ENCODE assay signal across 1 cellular context in the genomic region with DNA sequence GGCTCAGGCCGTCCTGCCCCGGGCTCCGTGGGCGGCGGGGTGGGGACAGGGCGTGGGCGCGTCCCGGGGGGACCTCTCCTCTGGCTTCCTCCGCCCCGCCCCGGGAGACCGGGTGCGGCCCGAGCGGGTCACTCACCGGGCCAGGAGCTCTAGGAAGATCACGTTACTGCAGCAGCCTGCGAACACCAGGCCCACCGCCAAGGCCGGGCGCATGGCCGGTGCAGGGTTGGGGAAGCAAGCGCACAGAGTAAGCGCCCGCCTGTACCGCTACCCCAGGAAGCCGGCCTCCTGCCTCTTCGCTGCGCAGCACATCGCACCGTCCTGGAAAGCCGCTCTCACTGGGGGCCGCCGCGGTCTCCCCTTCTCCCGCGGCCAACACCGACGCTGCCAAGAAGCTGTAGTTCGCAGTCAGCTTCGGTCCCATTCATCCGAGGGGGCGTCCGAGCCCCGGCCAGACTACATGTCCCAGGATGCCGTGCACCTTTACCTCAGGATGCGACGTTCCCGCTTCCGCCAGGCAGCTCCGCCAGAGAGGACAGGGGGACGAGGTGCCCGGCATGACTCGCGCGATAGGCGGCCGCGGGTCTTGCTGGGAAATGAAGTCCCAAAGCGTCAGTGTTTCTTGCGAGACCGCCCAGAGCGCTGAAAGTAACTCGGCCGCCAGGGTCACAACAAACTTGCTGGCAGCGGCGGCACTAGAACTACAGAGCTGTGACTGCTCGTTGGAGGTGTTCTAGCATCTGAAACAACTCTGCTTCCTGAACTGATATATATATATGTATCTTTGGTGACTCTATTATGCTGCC.
TF ChIP-seq lines count a peak whose summit lies in the region.

A gene with protein sequence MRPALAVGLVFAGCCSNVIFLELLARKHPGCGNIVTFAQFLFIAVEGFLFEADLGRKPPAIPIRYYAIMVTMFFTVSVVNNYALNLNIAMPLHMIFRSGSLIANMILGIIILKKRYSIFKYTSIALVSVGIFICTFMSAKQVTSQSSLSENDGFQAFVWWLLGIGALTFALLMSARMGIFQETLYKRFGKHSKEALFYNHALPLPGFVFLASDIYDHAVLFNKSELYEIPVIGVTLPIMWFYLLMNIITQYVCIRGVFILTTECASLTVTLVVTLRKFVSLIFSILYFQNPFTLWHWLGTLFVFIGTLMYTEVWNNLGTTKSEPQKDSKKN (minus strand): TSS at position 392 of the 806 bp plus-strand sequence. CDS start 179 bp downstream, at position 213.

TF ChIP-seq in HepG2, 621 proteins besides CTCF, POLR2A, EP300 and RAD21 (continued from another document and continues in another):
- TF ChIP-seq, protein P1, sequence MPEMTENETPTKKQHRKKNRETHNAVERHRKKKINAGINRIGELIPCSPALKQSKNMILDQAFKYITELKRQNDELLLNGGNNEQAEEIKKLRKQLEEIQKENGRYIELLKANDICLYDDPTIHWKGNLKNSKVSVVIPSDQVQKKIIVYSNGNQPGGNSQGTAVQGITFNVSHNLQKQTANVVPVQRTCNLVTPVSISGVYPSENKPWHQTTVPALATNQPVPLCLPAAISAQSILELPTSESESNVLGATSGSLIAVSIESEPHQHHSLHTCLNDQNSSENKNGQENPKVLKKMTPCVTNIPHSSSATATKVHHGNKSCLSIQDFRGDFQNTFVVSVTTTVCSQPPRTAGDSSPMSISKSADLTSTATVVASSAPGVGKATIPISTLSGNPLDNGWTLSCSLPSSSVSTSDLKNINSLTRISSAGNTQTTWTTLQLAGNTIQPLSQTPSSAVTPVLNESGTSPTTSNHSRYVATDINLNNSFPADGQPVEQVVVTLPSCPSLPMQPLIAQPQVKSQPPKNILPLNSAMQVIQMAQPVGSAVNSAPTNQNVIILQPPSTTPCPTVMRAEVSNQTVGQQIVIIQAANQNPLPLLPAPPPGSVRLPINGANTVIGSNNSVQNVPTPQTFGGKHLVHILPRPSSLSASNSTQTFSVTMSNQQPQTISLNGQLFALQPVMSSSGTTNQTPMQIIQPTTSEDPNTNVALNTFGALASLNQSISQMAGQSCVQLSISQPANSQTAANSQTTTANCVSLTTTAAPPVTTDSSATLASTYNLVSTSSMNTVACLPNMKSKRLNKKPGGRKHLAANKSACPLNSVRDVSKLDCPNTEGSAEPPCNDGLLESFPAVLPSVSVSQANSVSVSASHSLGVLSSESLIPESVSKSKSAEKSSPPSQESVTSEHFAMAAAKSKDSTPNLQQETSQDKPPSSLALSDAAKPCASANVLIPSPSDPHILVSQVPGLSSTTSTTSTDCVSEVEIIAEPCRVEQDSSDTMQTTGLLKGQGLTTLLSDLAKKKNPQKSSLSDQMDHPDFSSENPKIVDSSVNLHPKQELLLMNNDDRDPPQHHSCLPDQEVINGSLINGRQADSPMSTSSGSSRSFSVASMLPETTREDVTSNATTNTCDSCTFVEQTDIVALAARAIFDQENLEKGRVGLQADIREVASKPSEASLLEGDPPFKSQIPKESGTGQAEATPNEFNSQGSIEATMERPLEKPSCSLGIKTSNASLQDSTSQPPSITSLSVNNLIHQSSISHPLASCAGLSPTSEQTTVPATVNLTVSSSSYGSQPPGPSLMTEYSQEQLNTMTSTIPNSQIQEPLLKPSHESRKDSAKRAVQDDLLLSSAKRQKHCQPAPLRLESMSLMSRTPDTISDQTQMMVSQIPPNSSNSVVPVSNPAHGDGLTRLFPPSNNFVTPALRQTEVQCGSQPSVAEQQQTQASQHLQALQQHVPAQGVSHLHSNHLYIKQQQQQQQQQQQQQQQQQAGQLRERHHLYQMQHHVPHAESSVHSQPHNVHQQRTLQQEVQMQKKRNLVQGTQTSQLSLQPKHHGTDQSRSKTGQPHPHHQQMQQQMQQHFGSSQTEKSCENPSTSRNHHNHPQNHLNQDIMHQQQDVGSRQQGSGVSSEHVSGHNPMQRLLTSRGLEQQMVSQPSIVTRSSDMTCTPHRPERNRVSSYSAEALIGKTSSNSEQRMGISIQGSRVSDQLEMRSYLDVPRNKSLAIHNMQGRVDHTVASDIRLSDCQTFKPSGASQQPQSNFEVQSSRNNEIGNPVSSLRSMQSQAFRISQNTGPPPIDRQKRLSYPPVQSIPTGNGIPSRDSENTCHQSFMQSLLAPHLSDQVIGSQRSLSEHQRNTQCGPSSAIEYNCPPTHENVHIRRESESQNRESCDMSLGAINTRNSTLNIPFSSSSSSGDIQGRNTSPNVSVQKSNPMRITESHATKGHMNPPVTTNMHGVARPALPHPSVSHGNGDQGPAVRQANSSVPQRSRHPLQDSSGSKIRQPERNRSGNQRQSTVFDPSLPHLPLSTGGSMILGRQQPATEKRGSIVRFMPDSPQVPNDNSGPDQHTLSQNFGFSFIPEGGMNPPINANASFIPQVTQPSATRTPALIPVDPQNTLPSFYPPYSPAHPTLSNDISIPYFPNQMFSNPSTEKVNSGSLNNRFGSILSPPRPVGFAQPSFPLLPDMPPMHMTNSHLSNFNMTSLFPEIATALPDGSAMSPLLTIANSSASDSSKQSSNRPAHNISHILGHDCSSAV (CRISPR knock-in tag; IDR thresholded peaks at IDR 0.05; ENCODE audit: borderline replicate concordance): no peak
- TF ChIP-seq MEF2D (CRISPR knock-in tag; IDR thresholded peaks at IDR 0.05) (no peak; the same call in 1 of the 2 replicates), ZNF24 (IDR thresholded peaks at IDR 0.05) (no peak), LCORL (IDR thresholded peaks at IDR 0.05) (no peak), LCORL (CRISPR knock-in tag; IDR thresholded peaks at IDR 0.05) (peak; percentile 65), ZNF713 (CRISPR knock-in tag; IDR thresholded peaks at IDR 0.05) (no peak), NFRKB (IDR thresholded peaks at IDR 0.05) (no peak), SNAPC2 (CRISPR knock-in tag; IDR thresholded peaks at IDR 0.05) (no peak), ZNF234 (CRISPR knock-in tag; conservative IDR thresholded peaks at IDR 0.05) (0 out of 2 replicates have a peak, but pooled peaks have one; percentile 44), JDP2 (CRISPR knock-in tag; IDR thresholded peaks at IDR 0.05; ENCODE audit: borderline replicate concordance) (no peak), MYC (CRISPR knock-in tag; IDR thresholded peaks at IDR 0.05; ENCODE audit: borderline replicate concordance) (peak; percentile 80), ZFP36 (IDR thresholded peaks at IDR 0.05; ENCODE audit: borderline replicate concordance, low read depth, low read length, partially characterized antibody) (no peak), KDM2A (CRISPR knock-in tag; IDR thresholded peaks at IDR 0.05; ENCODE audit: borderline replicate concordance, low read depth) (peak; percentile 83), XBP1 (CRISPR knock-in tag; IDR thresholded peaks at IDR 0.05) (no peak), NCOR1 (IDR thresholded peaks at IDR 0.05; ENCODE audit: borderline replicate concordance, low read length) (no peak), PHF20 (CRISPR knock-in tag; IDR thresholded peaks at IDR 0.05) (peak; percentile 73), HDAC6 (IDR thresholded peaks at IDR 0.05; ENCODE audit: low read depth, low read length) (no peak)
- TF ChIP-seq, protein P2, sequence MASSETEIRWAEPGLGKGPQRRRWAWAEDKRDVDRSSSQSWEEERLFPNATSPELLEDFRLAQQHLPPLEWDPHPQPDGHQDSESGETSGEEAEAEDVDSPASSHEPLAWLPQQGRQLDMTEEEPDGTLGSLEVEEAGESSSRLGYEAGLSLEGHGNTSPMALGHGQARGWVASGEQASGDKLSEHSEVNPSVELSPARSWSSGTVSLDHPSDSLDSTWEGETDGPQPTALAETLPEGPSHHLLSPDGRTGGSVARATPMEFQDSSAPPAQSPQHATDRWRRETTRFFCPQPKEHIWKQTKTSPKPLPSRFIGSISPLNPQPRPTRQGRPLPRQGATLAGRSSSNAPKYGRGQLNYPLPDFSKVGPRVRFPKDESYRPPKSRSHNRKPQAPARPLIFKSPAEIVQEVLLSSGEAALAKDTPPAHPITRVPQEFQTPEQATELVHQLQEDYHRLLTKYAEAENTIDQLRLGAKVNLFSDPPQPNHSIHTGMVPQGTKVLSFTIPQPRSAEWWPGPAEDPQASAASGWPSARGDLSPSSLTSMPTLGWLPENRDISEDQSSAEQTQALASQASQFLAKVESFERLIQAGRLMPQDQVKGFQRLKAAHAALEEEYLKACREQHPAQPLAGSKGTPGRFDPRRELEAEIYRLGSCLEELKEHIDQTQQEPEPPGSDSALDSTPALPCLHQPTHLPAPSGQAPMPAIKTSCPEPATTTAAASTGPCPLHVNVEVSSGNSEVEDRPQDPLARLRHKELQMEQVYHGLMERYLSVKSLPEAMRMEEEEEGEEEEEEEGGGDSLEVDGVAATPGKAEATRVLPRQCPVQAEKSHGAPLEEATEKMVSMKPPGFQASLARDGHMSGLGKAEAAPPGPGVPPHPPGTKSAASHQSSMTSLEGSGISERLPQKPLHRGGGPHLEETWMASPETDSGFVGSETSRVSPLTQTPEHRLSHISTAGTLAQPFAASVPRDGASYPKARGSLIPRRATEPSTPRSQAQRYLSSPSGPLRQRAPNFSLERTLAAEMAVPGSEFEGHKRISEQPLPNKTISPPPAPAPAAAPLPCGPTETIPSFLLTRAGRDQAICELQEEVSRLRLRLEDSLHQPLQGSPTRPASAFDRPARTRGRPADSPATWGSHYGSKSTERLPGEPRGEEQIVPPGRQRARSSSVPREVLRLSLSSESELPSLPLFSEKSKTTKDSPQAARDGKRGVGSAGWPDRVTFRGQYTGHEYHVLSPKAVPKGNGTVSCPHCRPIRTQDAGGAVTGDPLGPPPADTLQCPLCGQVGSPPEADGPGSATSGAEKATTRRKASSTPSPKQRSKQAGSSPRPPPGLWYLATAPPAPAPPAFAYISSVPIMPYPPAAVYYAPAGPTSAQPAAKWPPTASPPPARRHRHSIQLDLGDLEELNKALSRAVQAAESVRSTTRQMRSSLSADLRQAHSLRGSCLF (CRISPR knock-in tag; IDR thresholded peaks at IDR 0.05; ENCODE audit: borderline replicate concordance): 0 out of 2 replicates have a peak, but pooled peaks have one; percentile 49
- TF ChIP-seq, protein P3, sequence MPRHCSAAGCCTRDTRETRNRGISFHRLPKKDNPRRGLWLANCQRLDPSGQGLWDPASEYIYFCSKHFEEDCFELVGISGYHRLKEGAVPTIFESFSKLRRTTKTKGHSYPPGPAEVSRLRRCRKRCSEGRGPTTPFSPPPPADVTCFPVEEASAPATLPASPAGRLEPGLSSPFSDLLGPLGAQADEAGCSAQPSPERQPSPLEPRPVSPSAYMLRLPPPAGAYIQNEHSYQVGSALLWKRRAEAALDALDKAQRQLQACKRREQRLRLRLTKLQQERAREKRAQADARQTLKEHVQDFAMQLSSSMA (CRISPR knock-in tag; IDR thresholded peaks at IDR 0.05): no peak
- TF ChIP-seq, protein P4, sequence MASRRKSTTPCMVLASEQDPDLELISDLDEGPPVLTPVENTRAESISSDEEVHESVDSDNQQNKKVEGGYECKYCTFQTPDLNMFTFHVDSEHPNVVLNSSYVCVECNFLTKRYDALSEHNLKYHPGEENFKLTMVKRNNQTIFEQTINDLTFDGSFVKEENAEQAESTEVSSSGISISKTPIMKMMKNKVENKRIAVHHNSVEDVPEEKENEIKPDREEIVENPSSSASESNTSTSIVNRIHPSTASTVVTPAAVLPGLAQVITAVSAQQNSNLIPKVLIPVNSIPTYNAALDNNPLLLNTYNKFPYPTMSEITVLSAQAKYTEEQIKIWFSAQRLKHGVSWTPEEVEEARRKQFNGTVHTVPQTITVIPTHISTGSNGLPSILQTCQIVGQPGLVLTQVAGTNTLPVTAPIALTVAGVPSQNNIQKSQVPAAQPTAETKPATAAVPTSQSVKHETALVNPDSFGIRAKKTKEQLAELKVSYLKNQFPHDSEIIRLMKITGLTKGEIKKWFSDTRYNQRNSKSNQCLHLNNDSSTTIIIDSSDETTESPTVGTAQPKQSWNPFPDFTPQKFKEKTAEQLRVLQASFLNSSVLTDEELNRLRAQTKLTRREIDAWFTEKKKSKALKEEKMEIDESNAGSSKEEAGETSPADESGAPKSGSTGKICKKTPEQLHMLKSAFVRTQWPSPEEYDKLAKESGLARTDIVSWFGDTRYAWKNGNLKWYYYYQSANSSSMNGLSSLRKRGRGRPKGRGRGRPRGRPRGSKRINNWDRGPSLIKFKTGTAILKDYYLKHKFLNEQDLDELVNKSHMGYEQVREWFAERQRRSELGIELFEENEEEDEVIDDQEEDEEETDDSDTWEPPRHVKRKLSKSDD (CRISPR knock-in tag; IDR thresholded peaks at IDR 0.05; ENCODE audit: low read depth): no peak
- TF ChIP-seq, protein P5, sequence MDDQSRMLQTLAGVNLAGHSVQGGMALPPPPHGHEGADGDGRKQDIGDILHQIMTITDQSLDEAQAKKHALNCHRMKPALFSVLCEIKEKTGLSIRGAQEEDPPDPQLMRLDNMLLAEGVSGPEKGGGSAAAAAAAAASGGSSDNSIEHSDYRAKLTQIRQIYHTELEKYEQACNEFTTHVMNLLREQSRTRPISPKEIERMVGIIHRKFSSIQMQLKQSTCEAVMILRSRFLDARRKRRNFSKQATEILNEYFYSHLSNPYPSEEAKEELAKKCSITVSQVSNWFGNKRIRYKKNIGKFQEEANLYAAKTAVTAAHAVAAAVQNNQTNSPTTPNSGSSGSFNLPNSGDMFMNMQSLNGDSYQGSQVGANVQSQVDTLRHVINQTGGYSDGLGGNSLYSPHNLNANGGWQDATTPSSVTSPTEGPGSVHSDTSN (CRISPR knock-in tag; IDR thresholded peaks at IDR 0.05; ENCODE audit: borderline replicate concordance): no peak
- TF ChIP-seq, protein P6, sequence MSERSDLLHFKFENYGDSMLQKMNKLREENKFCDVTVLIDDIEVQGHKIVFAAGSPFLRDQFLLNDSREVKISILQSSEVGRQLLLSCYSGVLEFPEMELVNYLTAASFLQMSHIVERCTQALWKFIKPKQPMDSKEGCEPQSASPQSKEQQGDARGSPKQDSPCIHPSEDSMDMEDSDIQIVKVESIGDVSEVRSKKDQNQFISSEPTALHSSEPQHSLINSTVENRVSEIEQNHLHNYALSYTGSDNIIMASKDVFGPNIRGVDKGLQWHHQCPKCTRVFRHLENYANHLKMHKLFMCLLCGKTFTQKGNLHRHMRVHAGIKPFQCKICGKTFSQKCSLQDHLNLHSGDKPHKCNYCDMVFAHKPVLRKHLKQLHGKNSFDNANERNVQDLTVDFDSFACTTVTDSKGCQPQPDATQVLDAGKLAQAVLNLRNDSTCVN (CRISPR knock-in tag; IDR thresholded peaks at IDR 0.05; ENCODE audit: borderline replicate concordance): no peak
- TF ChIP-seq, protein P7, sequence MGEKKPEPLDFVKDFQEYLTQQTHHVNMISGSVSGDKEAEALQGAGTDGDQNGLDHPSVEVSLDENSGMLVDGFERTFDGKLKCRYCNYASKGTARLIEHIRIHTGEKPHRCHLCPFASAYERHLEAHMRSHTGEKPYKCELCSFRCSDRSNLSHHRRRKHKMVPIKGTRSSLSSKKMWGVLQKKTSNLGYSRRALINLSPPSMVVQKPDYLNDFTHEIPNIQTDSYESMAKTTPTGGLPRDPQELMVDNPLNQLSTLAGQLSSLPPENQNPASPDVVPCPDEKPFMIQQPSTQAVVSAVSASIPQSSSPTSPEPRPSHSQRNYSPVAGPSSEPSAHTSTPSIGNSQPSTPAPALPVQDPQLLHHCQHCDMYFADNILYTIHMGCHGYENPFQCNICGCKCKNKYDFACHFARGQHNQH (CRISPR knock-in tag; IDR thresholded peaks at IDR 0.05): peak; percentile 89
